Comparison of ENCODE assay signal across 8 cellular contexts in genomic region chr10:35643976-35644799, GRCh38. TPM values are rescaled to one million over a fixed set of nuclear protein-coding genes. Genes with fewer than 3 reads are reported as not detected.
DNase-seq lines count a peak whose midpoint lies in the region; ATAC-seq and TF ChIP-seq lines count a peak whose summit lies in the region.

No MANE protein-coding gene starts in this region.

- H3K27ac Mint-ChIP-seq in naive thymus-derived CD8-positive, alpha-beta T cell = peak overlapping the region in 5 of 10 donors; percentile 12 to 50 (median 24)

- intact Hi-C loops in dorsolateral prefrontal cortex (cut with DNase I) = loop anchor here (5.0 to 10.0 kb wide), 6 partner anchors 181 to 519 kb away; partner anchors contain the start of gene CREM (in 2 of the 2)

- H4K20me1 ChIP-seq in Loucy (ENCODE audit: insufficient read depth, low read length, poor library complexity, severe bottlenecking) = no peaks in the 10 kb centered on the region

- TF ChIP-seq CTCF in BJ (IDR thresholded peaks at IDR 0.05; ENCODE audit: insufficient read depth, low read depth, low read length) = no peak
- no peak for TF ChIP-seq CTCF in Loucy (conservative IDR thresholded peaks at IDR 0.05; ENCODE audit: low read length)
- TF ChIP-seq CTCF in dorsolateral prefrontal cortex (IDR thresholded peaks at IDR 0.05 in 54 of 56, conservative IDR thresholded peaks at IDR 0.05 in 2 of 56; ENCODE audit: low read depth in 1 of 56, partially characterized antibody in 56 of 56) = no peak

- H3K36me3 ChIP-seq in BJ (ENCODE audit: control insufficient read depth, insufficient read depth, low read length) (no peaks in the 10 kb centered on the region), Loucy (ENCODE audit: insufficient read depth, low read length) (no peaks in the 10 kb centered on the region)

- H3K4me3 ChIP-seq in BJ (ENCODE audit: low read depth, low read length) (peak overlapping the region; percentile 67; the same call in 1 of the 2 replicates), Loucy (ENCODE audit: low read length, poor library complexity, severe bottlenecking) (peak overlapping the region; percentile 69), dorsolateral prefrontal cortex (peak overlapping the region; percentile 56 to 94 (median 78))

- no peaks in the 10 kb centered on the region for H3K4me1 ChIP-seq in Loucy (ENCODE audit: insufficient read depth, low read length, poor library complexity, severe bottlenecking)

- peak overlapping the region; percentile 96 for H2AFZ ChIP-seq in Loucy (ENCODE audit: low read length)

- POLR2A ChIA-PET in BJ (lab: Charles Lee) = no interaction called here
- POLR2A ChIA-PET in naive thymus-derived CD8-positive, alpha-beta T cell (lab: Charles Lee) = no interaction called here

- peak overlapping the region; percentile 77 to 95 (median 86) for H3K4me3 Mint-ChIP-seq in naive thymus-derived CD8-positive, alpha-beta T cell

- H3K9me2 ChIP-seq in Loucy (replicated peaks; ENCODE audit: low read depth, low read length) = no peaks in the 10 kb centered on the region

- H3K27ac ChIP-seq in dorsolateral prefrontal cortex = peak overlapping the region in 17 of 59 donors; percentile 2 to 76 (median 44)

- peaks cover 5 to 41% (median 9%) of the 10 kb centered on the region in 5 donors for H3K27me3 Mint-ChIP-seq in naive thymus-derived CD8-positive, alpha-beta T cell

- no peaks in the 10 kb centered on the region for H3K36me3 Mint-ChIP-seq in naive thymus-derived CD8-positive, alpha-beta T cell

- no peaks in the 10 kb centered on the region for H3K9me3 Mint-ChIP-seq in naive thymus-derived CD8-positive, alpha-beta T cell

- H3F3A ChIP-seq in Loucy (ENCODE audit: low read depth) = no peaks in the 10 kb centered on the region

- peak overlapping the region; percentile 68 for H3K4me2 ChIP-seq in Loucy (ENCODE audit: low read depth, low read length, poor library complexity, severe bottlenecking)

- H3K79me2 ChIP-seq in Loucy (ENCODE audit: insufficient read depth, low read length) = no peaks in the 10 kb centered on the region

- H3K27me3 ChIP-seq in BJ (ENCODE audit: control insufficient read depth, insufficient read depth, low read length) = peaks cover 10% of the 10 kb centered on the region
- H3K27me3 ChIP-seq in Loucy (ENCODE audit: insufficient read depth, low read length, poor library complexity, severe bottlenecking) = no peaks in the 10 kb centered on the region
- H3K27me3 ChIP-seq in dorsolateral prefrontal cortex = no peaks in the 10 kb centered on the region

- peak overlapping the region; percentile 41 for H3K9ac ChIP-seq in Loucy (ENCODE audit: low read depth, low read length, poor library complexity, severe bottlenecking)

- peaks cover 10 to 37% (median 23%) of the 10 kb centered on the region in 4 donors for H3K4me1 Mint-ChIP-seq in naive thymus-derived CD8-positive, alpha-beta T cell

- ATAC-seq in naive thymus-derived CD8-positive, alpha-beta T cell = no peak
- ATAC-seq in GM19395 (IDR thresholded peaks at IDR 0.05; ENCODE audit: unreplicated experiment) (no peak), HG03571 (IDR thresholded peaks at IDR 0.05; ENCODE audit: unreplicated experiment) (no peak), HG02642 (IDR thresholded peaks at IDR 0.05; ENCODE audit: poor library complexity, unreplicated experiment) (no peak)

- no peaks in the 10 kb centered on the region for H3K9me3 ChIP-seq in Loucy (ENCODE audit: insufficient read depth, low read depth, low read length)

- DNase-seq in BJ (ENCODE audit: low read depth) = no peak
- DNase-seq in dorsolateral prefrontal cortex = no peak
- peak in 1 of 10 donors; percentile 15 for DNase-seq in naive thymus-derived CD8-positive, alpha-beta T cell
- DNase-seq in NCI-H226 = no peak

- CTCF ChIA-PET in BJ (lab: Yijun Ruan, JAX) = interaction anchor here (0.9 to 2.7 kb wide), 2 partner anchors 9 to 272 kb away, joined by 3 to 14 read pairs; no protein-coding TSS in a partner anchor

RNA-seq across cellular contexts. Expression of gene FZD8, which starts 2.1 kb away (rescaled TPM):
- 0.18 and 0.31 TPM in 2 replicates for polyA plus RNA-seq in BJ (2011; rRNA removed)
- polyA minus RNA-seq in BJ (2011; rRNA and poly(A)+ RNA removed) = 0.26 and 0.71 TPM in 2 replicates
- 10 to 100 TPM in 16 of 120 experiments, 1 to 10 TPM in 104; 3.4 to 36.8 (median 7.2) TPM for total RNA-seq in dorsolateral prefrontal cortex
- total RNA-seq in naive thymus-derived CD8-positive, alpha-beta T cell = under 1 TPM; 0.60 to 0.63 TPM
- under 1 TPM in 1 of 3 donors, not detected in 2; 0.03 TPM for polyA plus RNA-seq in naive thymus-derived CD8-positive, alpha-beta T cell

RNA-seq across cellular contexts. Expression of gene GJD4, which starts 39.0 kb away (rescaled TPM):
- polyA plus RNA-seq in BJ (2011; rRNA removed) = not detected in 2 replicates
- not detected in 2 replicates for polyA minus RNA-seq in BJ (2011; rRNA and poly(A)+ RNA removed)
- total RNA-seq in dorsolateral prefrontal cortex = 1 to 10 TPM in 22 of 120 experiments, under 1 TPM in 78, not detected in 20; 0.26 to 1.9 (median 0.63) TPM
- not detected for total RNA-seq in naive thymus-derived CD8-positive, alpha-beta T cell
- not detected for polyA plus RNA-seq in naive thymus-derived CD8-positive, alpha-beta T cell
